ENCODE assay signal across 19 cellular contexts in the genomic region with DNA sequence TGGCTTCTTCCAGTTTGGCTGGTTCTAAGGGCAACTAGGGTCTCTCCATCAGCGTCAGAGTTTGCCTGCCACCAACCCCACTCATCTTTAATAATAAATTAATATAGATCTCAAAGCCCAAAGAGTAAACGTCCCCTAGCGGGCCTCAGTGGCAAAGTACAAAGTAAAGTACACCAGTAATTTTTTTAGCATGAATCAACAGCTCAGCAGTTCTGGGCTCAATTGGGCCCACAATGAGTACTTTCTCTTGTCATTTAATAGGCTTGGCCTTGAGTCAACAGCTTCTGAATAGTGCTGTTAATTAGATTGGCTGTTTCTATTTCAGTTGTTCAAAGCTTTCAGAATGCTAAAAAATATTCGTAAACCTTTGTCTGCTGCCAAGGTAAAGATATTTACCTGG.
DNase-seq lines count a peak whose midpoint lies in the region; ATAC-seq lines count a peak whose summit lies in the region.
"Had no signal": no experiment of that assay in that cellular context is flagged by ENCODE, and none has a peak within 500 bp of the region (broad histone marks: within the 10 kb centered on the region; RNA-seq: fewer than 3 reads in every experiment).

No MANE protein-coding gene starts in this region.

- DNase-seq in COLO829 (ENCODE audit: low spot score) (peak; percentile 76), NCI-H1105 (lab: John Stamatoyannopoulos, UW) (peak; percentile 83), NCI-H774 (lab: John Stamatoyannopoulos, UW) (peak; percentile 87), medulla oblongata (ENCODE audit: extremely low spot score) (peak; percentile 63), NCI-H446 treated with DMSO at 0.1 percent for 48 hours (lab: John Stamatoyannopoulos, UW) (no peak)
- DNase-seq: activated CD4-positive, alpha-beta memory T cell treated with anti-CD3 and anti-CD28 coated beads for 36 hours; activated T-cell treated with anti-CD3 and anti-CD28 coated beads, Interleukin-2, amount 50 U/mL, for 1 hour; cortex of kidney; HCEC 1CT; NCI-H526; PC-3; SJCRH30; stimulated activated CD4-positive, alpha-beta T cell treated with anti-CD3 and anti-CD28 coated beads, Interleukin-12 subunit alpha, Interleukin-12 subunit beta, amount 100 ng/mL, for 4 hours; WERI-Rb-1 had no signal

- ATAC-seq in HG02623 (IDR thresholded peaks at IDR 0.05; ENCODE audit: unreplicated experiment) (no peak), HG02885 (IDR thresholded peaks at IDR 0.05; ENCODE audit: poor library complexity, unreplicated experiment) (no peak), GM19035 (IDR thresholded peaks at IDR 0.05; ENCODE audit: unreplicated experiment) (no peak)
- ATAC-seq: activated naive CD4-positive, alpha-beta T cell treated with anti-CD3 and anti-CD28 coated beads, Interleukin-2, amount 50 U/mL, for 72 hours; PC-3; stimulated activated memory B cell treated with anti-CD40 and anti-IgM and Interleukin-4, amounts not matched to agents 10 μg/mL and 1 μg/mL and 100 μg/mL, for 72 hours had no signal
